In genomic region chr12:48681738-48682532, GRCh38 we compare ENCODE assay signal across 1 cellular context.
TF ChIP-seq lines count a peak whose summit lies in the region.

Gene KANSL2, minus strand, starts transcription at chr12:48682238. Its CDS starts 606 bp downstream, at chr12:48681632.

TF ChIP-seq in GM12878, 131 proteins besides CTCF, POLR2A, EP300 and RAD21 (continued from another document and continues in another):
- TF ChIP-seq CEBPZ (IDR thresholded peaks at IDR 0.05; ENCODE audit: low read depth, low read length) (peak; percentile 72), BMI1 (IDR thresholded peaks at IDR 0.05; ENCODE audit: borderline replicate concordance) (no peak), FOXK2 (IDR thresholded peaks at IDR 0.05) (no peak), SP1 (IDR thresholded peaks at IDR 0.05; ENCODE audit: low read depth, low read length) (peak; percentile 96), REST (IDR thresholded peaks at IDR 0.05; ENCODE audit: low read depth, low read length) (peak; percentile 34; the same call in 1 of the 2 replicates), CREB1 (IDR thresholded peaks at IDR 0.05; ENCODE audit: low read depth) (peak; percentile 68), PAX5 (IDR thresholded peaks at IDR 0.05; ENCODE audit: borderline replicate concordance, low read depth, low read length) (no peak; the same call in 1 of the 2 replicates), SMARCA5 (IDR thresholded peaks at IDR 0.05) (peak; percentile 30; the same call in 1 of the 2 replicates), RCOR1 (conservative IDR thresholded peaks at IDR 0.05; ENCODE audit: low read depth, low read length) (no peak), ZZZ3 (IDR thresholded peaks at IDR 0.05; ENCODE audit: control insufficient read depth, insufficient read length, low read depth) (no peak), SREBF2 (IDR thresholded peaks at IDR 0.05; ENCODE audit: low read length) (no peak), E2F4 (IDR thresholded peaks at IDR 0.05; ENCODE audit: low read depth, low read length) (no peak), MAX (IDR thresholded peaks at IDR 0.05; ENCODE audit: low read depth, low read length) (peak; percentile 75), ATF2 (IDR thresholded peaks at IDR 0.05; ENCODE audit: low read length) (no peak), SIX5 (IDR thresholded peaks at IDR 0.05; ENCODE audit: low read depth, low read length, severe bottlenecking) (peak; percentile 2), RAD51 (IDR thresholded peaks at IDR 0.05) (no peak), TCF7 (IDR thresholded peaks at IDR 0.05; ENCODE audit: borderline replicate concordance) (no peak), GATAD2B (conservative IDR thresholded peaks at IDR 0.05; ENCODE audit: low read depth) (peak; percentile 46; the same call in 1 of the 2 replicates), ATF3 (IDR thresholded peaks at IDR 0.05; ENCODE audit: borderline replicate concordance, extremely low read depth, low read depth, low read length) (no peak), WRNIP1 (IDR thresholded peaks at IDR 0.05; ENCODE audit: borderline replicate concordance, low read depth, low read length) (no peak), DPF2 (IDR thresholded peaks at IDR 0.05) (peak; percentile 67; the same call in 1 of the 2 replicates), KDM1A (IDR thresholded peaks at IDR 0.05; ENCODE audit: borderline replicate concordance) (no peak), IRF4 (IDR thresholded peaks at IDR 0.05; ENCODE audit: low read depth, low read length) (no peak), ASH2L (IDR thresholded peaks at IDR 0.05; ENCODE audit: borderline replicate concordance, low read depth) (peak; percentile 73; the same call in 1 of the 2 replicates), ZNF207 (IDR thresholded peaks at IDR 0.05; ENCODE audit: borderline replicate concordance) (peak; percentile 83), KAT2A (conservative IDR thresholded peaks at IDR 0.05; ENCODE audit: control insufficient read depth, low read depth, low read length) (no peak), EED (IDR thresholded peaks at IDR 0.05; ENCODE audit: low read depth) (0 out of 2 replicates have a peak, but pooled peaks have one; percentile 12), MTA3 (IDR thresholded peaks at IDR 0.05; ENCODE audit: borderline replicate concordance, low read length) (no peak), BHLHE40 (IDR thresholded peaks at IDR 0.05; ENCODE audit: borderline replicate concordance in 1 of 2, low read depth in 2 of 2, low read length in 1 of 2) (peak in 1 of 2 experiments; percentile 29; a peak in 1 of 4 replicates), MYC (IDR thresholded peaks at IDR 0.05; ENCODE audit: insufficient read depth, insufficient read length, insufficient replicate concordance, low read length, severe bottlenecking) (peak; percentile 89)
- TF ChIP-seq, protein P1, sequence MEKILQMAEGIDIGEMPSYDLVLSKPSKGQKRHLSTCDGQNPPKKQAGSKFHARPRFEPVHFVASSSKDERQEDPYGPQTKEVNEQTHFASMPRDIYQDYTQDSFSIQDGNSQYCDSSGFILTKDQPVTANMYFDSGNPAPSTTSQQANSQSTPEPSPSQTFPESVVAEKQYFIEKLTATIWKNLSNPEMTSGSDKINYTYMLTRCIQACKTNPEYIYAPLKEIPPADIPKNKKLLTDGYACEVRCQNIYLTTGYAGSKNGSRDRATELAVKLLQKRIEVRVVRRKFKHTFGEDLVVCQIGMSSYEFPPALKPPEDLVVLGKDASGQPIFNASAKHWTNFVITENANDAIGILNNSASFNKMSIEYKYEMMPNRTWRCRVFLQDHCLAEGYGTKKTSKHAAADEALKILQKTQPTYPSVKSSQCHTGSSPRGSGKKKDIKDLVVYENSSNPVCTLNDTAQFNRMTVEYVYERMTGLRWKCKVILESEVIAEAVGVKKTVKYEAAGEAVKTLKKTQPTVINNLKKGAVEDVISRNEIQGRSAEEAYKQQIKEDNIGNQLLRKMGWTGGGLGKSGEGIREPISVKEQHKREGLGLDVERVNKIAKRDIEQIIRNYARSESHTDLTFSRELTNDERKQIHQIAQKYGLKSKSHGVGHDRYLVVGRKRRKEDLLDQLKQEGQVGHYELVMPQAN (conservative IDR thresholded peaks at IDR 0.05) = peak; percentile 88
- TF ChIP-seq, protein P2, sequence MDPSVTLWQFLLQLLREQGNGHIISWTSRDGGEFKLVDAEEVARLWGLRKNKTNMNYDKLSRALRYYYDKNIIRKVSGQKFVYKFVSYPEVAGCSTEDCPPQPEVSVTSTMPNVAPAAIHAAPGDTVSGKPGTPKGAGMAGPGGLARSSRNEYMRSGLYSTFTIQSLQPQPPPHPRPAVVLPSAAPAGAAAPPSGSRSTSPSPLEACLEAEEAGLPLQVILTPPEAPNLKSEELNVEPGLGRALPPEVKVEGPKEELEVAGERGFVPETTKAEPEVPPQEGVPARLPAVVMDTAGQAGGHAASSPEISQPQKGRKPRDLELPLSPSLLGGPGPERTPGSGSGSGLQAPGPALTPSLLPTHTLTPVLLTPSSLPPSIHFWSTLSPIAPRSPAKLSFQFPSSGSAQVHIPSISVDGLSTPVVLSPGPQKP (IDR thresholded peaks at IDR 0.05; ENCODE audit: low read depth, low read length) = no peak
- TF ChIP-seq, protein P3, sequence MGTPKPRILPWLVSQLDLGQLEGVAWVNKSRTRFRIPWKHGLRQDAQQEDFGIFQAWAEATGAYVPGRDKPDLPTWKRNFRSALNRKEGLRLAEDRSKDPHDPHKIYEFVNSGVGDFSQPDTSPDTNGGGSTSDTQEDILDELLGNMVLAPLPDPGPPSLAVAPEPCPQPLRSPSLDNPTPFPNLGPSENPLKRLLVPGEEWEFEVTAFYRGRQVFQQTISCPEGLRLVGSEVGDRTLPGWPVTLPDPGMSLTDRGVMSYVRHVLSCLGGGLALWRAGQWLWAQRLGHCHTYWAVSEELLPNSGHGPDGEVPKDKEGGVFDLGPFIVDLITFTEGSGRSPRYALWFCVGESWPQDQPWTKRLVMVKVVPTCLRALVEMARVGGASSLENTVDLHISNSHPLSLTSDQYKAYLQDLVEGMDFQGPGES (IDR thresholded peaks at IDR 0.05) = peak; percentile 95
- TF ChIP-seq, protein P4, sequence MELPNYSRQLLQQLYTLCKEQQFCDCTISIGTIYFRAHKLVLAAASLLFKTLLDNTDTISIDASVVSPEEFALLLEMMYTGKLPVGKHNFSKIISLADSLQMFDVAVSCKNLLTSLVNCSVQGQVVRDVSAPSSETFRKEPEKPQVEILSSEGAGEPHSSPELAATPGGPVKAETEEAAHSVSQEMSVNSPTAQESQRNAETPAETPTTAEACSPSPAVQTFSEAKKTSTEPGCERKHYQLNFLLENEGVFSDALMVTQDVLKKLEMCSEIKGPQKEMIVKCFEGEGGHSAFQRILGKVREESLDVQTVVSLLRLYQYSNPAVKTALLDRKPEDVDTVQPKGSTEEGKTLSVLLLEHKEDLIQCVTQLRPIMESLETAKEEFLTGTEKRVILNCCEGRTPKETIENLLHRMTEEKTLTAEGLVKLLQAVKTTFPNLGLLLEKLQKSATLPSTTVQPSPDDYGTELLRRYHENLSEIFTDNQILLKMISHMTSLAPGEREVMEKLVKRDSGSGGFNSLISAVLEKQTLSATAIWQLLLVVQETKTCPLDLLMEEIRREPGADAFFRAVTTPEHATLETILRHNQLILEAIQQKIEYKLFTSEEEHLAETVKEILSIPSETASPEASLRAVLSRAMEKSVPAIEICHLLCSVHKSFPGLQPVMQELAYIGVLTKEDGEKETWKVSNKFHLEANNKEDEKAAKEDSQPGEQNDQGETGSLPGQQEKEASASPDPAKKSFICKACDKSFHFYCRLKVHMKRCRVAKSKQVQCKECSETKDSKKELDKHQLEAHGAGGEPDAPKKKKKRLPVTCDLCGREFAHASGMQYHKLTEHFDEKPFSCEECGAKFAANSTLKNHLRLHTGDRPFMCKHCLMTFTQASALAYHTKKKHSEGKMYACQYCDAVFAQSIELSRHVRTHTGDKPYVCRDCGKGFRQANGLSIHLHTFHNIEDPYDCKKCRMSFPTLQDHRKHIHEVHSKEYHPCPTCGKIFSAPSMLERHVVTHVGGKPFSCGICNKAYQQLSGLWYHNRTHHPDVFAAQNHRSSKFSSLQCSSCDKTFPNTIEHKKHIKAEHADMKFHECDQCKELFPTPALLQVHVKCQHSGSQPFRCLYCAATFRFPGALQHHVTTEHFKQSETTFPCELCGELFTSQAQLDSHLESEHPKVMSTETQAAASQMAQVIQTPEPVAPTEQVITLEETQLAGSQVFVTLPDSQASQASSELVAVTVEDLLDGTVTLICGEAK (IDR thresholded peaks at IDR 0.05; ENCODE audit: borderline replicate concordance) = no peak
- TF ChIP-seq, protein P5, sequence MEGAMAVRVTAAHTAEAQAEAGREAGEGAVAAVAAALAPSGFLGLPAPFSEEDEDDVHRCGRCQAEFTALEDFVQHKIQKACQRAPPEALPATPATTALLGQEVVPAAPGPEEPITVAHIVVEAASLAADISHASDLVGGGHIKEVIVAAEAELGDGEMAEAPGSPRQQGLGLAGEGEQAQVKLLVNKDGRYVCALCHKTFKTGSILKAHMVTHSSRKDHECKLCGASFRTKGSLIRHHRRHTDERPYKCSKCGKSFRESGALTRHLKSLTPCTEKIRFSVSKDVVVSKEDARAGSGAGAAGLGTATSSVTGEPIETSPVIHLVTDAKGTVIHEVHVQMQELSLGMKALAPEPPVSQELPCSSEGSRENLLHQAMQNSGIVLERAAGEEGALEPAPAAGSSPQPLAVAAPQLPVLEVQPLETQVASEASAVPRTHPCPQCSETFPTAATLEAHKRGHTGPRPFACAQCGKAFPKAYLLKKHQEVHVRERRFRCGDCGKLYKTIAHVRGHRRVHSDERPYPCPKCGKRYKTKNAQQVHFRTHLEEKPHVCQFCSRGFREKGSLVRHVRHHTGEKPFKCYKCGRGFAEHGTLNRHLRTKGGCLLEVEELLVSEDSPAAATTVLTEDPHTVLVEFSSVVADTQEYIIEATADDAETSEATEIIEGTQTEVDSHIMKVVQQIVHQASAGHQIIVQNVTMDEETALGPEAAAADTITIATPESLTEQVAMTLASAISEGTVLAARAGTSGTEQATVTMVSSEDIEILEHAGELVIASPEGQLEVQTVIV (IDR thresholded peaks at IDR 0.05; ENCODE audit: borderline replicate concordance, partially characterized antibody) = no peak
